17 cellular contexts compared by ENCODE assay signal in genomic region chr7:156559001-156559400, GRCh38.
"Had no signal": no experiment of that assay in that cellular context is flagged by ENCODE, and none has a peak within 500 bp of the region (broad histone marks: within the 10 kb centered on the region; RNA-seq: fewer than 3 reads in every experiment).

No MANE protein-coding gene starts in this region.

- H3K9me3 ChIP-seq: colonic mucosa, esophagus squamous epithelium, gastroesophageal sphincter had no signal

- FAIRE-seq: keratinocyte had no signal

- DNase-seq: colonic mucosa; dermis blood vessel endothelial cell; esophagus squamous epithelium; foreskin fibroblast; immature natural killer cell; left colon; left ventricle myocardium superior; mesendoderm; naive B cell; right cardiac atrium; stimulated activated CD4-positive, alpha-beta T cell treated with anti-CD3 and anti-CD28 coated beads, Interleukin-2, amount 100 ng/mL, for 48 hours; stimulated activated naive CD4-positive, alpha-beta T cell treated with Interleukin-2 at 50 U/mL for 16 hours; trophoblast cell had no signal

- H3K4me3 ChIP-seq: colonic mucosa, esophagus squamous epithelium, gastroesophageal sphincter, lung, smooth muscle cell had no signal

- H3K36me3 ChIP-seq: colonic mucosa, esophagus squamous epithelium, gastroesophageal sphincter had no signal

- ATAC-seq: gastroesophageal sphincter, left colon, left ventricle myocardium superior, right cardiac atrium had no signal

- H3K4me2 ChIP-seq: smooth muscle cell had no signal

- H3K4me1 ChIP-seq: colonic mucosa, esophagus squamous epithelium, gastroesophageal sphincter had no signal

- H3K27ac ChIP-seq: colonic mucosa, esophagus squamous epithelium, gastroesophageal sphincter had no signal

- H3K27me3 ChIP-seq: colonic mucosa, esophagus squamous epithelium, gastroesophageal sphincter had no signal
